ENCODE assay signal across 12 cellular contexts in genomic region chr17:1495265-1495664, GRCh38. TPM values are rescaled to one million over a fixed set of nuclear protein-coding genes. Genes with fewer than 3 reads are reported as not detected.
A peak's percentile ranks its signal among the peaks of the same experiment; 100 is the strongest.
DNase-seq lines count a peak whose midpoint lies in the region; ATAC-seq and TF ChIP-seq lines count a peak whose summit lies in the region.
"Had no signal": no experiment of that assay in that cellular context is flagged by ENCODE, and none has a peak within 500 bp of the region (broad histone marks: within the 10 kb centered on the region; RNA-seq: fewer than 3 reads in every experiment).

No MANE protein-coding gene starts in this region.

- intact Hi-C loops in vagina (cut with DNase I) = no loop called here

- TF ChIP-seq CTCF in fibroblast of the aortic adventitia (IDR thresholded peaks at IDR 0.05; ENCODE audit: insufficient read depth, low read length) = no peak
- no peak for TF ChIP-seq CTCF in nephron (IDR thresholded peaks at IDR 0.05; ENCODE audit: unreplicated experiment in 3 of 3)
- no peak for TF ChIP-seq CTCF in vagina (IDR thresholded peaks at IDR 0.05)

- peak overlapping the region in 2 of 3 experiments; percentile 86 for H3K27ac Mint-ChIP-seq in nephron
- H3K27ac Mint-ChIP-seq: activated CD8-positive, alpha-beta memory T cell treated with anti-CD3 and anti-CD28 coated beads, Interleukin-2, amount 10 ng/mL, durations not matched to agents 7 days and 5 days; activated naive CD8-positive, alpha-beta T cell treated with anti-CD3 and anti-CD28 coated beads, Interleukin-2, amount 10 ng/mL, durations not matched to agents 7 days and 5 days had no signal

- H3K36me3 ChIP-seq in vagina = peaks cover 0 to 6% of the 10 kb centered on the region in 2 donors

- no peak for TF ChIP-seq POLR2A in vagina (IDR thresholded peaks at IDR 0.05)

- H3K27ac ChIP-seq in vagina = peak overlapping the region; percentile 65

- H3K36me3 Mint-ChIP-seq in nephron (ENCODE audit: low read depth) = no peaks in the 10 kb centered on the region

- no peaks in the 10 kb centered on the region for H3K9me3 Mint-ChIP-seq in nephron
- H3K9me3 Mint-ChIP-seq: activated naive CD8-positive, alpha-beta T cell treated with anti-CD3 and anti-CD28 coated beads, Interleukin-2, amount 10 ng/mL, durations not matched to agents 7 days and 5 days had no signal

- peak; percentile 65 for ATAC-seq in SK-N-SH treated with all-trans-retinoic acid at 6 μM for 48 hours
- ATAC-seq: activated CD8-positive, alpha-beta memory T cell treated with anti-CD3 and anti-CD28 coated beads, Interleukin-2, amount 10 ng/mL, durations not matched to agents 7 days and 5 days; Panc1 had no signal

- H3K9me3 ChIP-seq in vagina = no peaks in the 10 kb centered on the region
- H3K9me3 ChIP-seq: Caco-2 had no signal

- H3K27me3 ChIP-seq in vagina = no peaks in the 10 kb centered on the region

- peak overlapping the region in 2 of 3 experiments; percentile 7 to 68 for H3K4me3 Mint-ChIP-seq in nephron
- H3K4me3 Mint-ChIP-seq: activated CD8-positive, alpha-beta memory T cell treated with anti-CD3 and anti-CD28 coated beads, Interleukin-2, amount 10 ng/mL, durations not matched to agents 7 days and 5 days; activated naive CD8-positive, alpha-beta T cell treated with anti-CD3 and anti-CD28 coated beads, Interleukin-2, amount 10 ng/mL, durations not matched to agents 7 days and 5 days had no signal

- H3K4me3 ChIP-seq in fibroblast of the aortic adventitia (ENCODE audit: low read depth, low read length) (no peak overlapping the region), vagina (no peak overlapping the region)

- H3K27me3 Mint-ChIP-seq in nephron (ENCODE audit: low read depth) = no peaks in the 10 kb centered on the region

- peaks cover 48% of the 10 kb centered on the region for H3K4me1 ChIP-seq in vagina

- peaks cover 32% of the 10 kb centered on the region for H3K4me1 Mint-ChIP-seq in nephron

- DNase-seq in fibroblast of the aortic adventitia (ENCODE audit: low read depth) = peak; percentile 24
- no peak for DNase-seq in vagina (ENCODE audit: extremely low spot score in 2 of 2)
- no peak for DNase-seq in COR-L47 (lab: John Stamatoyannopoulos, UW)
- no peak for DNase-seq in DMS 273 (lab: John Stamatoyannopoulos, UW; ENCODE audit: unreplicated experiment)
- DNase-seq in GDM1 (lab: John Stamatoyannopoulos, UW) = no peak
- DNase-seq: activated CD8-positive, alpha-beta memory T cell treated with anti-CD3 and anti-CD28 coated beads, Interleukin-2, amount 10 ng/mL, durations not matched to agents 7 days and 5 days; activated naive CD8-positive, alpha-beta T cell treated with anti-CD3 and anti-CD28 coated beads, Interleukin-2, amount 10 ng/mL, durations not matched to agents 7 days and 5 days; Caco-2; head of caudate nucleus had no signal

TF ChIP-seq in SK-N-SH treated with all-trans-retinoic acid at 6 μM for 48 hours, 23 proteins besides CTCF, POLR2A, EP300 and RAD21:
- no peak for TF ChIP-seq TCF4 (CRISPR knock-in tag; IDR thresholded peaks at IDR 0.05; ENCODE audit: borderline replicate concordance)
- TF ChIP-seq GLIS3 (CRISPR knock-in tag; IDR thresholded peaks at IDR 0.05) = no peak

RNA-seq across cellular contexts. Expression of gene MYO1C, which starts 2.8 kb away (rescaled TPM):
- total RNA-seq in fibroblast of the aortic adventitia (ENCODE audit: low replicate concordance) = 127 and 139 TPM in 2 replicates
- 118 TPM for total RNA-seq in vagina

RNA-seq across cellular contexts. Expression of gene INPP5K, which starts 21.1 kb away (rescaled TPM):
- 13.2 and 27.3 TPM in 2 replicates for total RNA-seq in fibroblast of the aortic adventitia (ENCODE audit: low replicate concordance)
- 96.0 TPM for total RNA-seq in vagina

RNA-seq across cellular contexts. Expression of gene CRK, which starts 39.2 kb away (rescaled TPM):
- 70.0 and 106 TPM in 2 replicates for total RNA-seq in fibroblast of the aortic adventitia (ENCODE audit: low replicate concordance)
- 57.5 TPM for total RNA-seq in vagina
